In the genomic region with DNA sequence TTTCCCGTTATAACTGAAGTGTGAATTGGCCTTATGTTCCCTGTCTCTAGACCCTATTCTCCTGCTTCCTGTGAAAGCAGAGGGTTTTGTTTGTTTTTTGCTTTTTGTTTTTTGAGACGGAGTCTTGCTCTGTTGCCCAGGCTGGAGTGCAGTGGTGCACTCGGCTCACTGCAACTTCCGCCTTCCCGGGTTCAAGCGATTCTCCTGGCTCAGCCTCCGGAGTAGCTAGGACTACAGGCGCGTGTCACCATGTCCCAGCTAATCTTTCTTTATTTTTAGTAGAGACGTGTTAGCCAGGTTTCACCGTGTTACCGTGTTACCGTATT, we compare ENCODE assay signal across 8 cellular contexts. TPM values are rescaled to one million over a fixed set of nuclear protein-coding genes. Genes with fewer than 3 reads are reported as not detected.
DNase-seq lines count a peak whose midpoint lies in the region; ATAC-seq and TF ChIP-seq lines count a peak whose summit lies in the region.

No MANE protein-coding gene starts in this region.

- H3K27ac ChIP-seq in prostate gland: peak overlapping the region; percentile 81 to 84

- H3K9me3 ChIP-seq in ES-I3 (ENCODE audit: control insufficient read depth, insufficient read depth, low read length): no peaks in the 10 kb centered on the region
- H3K9me3 ChIP-seq in prostate gland: no peaks in the 10 kb centered on the region

- no peaks in the 10 kb centered on the region for H3K36me3 ChIP-seq in ES-I3 (ENCODE audit: insufficient read depth, low read length)
- H3K36me3 ChIP-seq in prostate gland: peaks cover 0 to 3% of the 10 kb centered on the region in 2 donors

- no peaks in the 10 kb centered on the region for H3K9me3 Mint-ChIP-seq in activated T-helper 17 cell treated with anti-CD3 and anti-CD28 coated beads, Interleukin-2, amount 50 U/mL, for 72 hours

- peaks cover 5% of the 10 kb centered on the region for H3K36me3 Mint-ChIP-seq in activated T-helper 17 cell treated with anti-CD3 and anti-CD28 coated beads, Interleukin-2, amount 50 U/mL, for 72 hours (ENCODE audit: low read depth)

- no peak overlapping the region for H3K27ac Mint-ChIP-seq in activated T-helper 17 cell treated with anti-CD3 and anti-CD28 coated beads, Interleukin-2, amount 50 U/mL, for 72 hours

- 21% methylated on average over 13 of the region's 13 CpGs for WGBS in prostate gland

- intact Hi-C loops in left ventricle myocardium superior (cut with micrococcal nuclease): no loop called here
- intact Hi-C loops in prostate gland (cut with DNase I): no loop called here

- peaks cover 4% of the 10 kb centered on the region for H3K4me1 Mint-ChIP-seq in activated T-helper 17 cell treated with anti-CD3 and anti-CD28 coated beads, Interleukin-2, amount 50 U/mL, for 72 hours

- TF ChIP-seq POLR2A in prostate gland (IDR thresholded peaks at IDR 0.05): no peak

- peak overlapping the region; percentile 39 to 44 for H3K4me3 ChIP-seq in prostate gland

- H3K27me3 ChIP-seq in prostate gland (replicated peaks; ENCODE audit: insufficient read depth): no peaks in the 10 kb centered on the region

- no peaks in the 10 kb centered on the region for H3K27me3 Mint-ChIP-seq in activated T-helper 17 cell treated with anti-CD3 and anti-CD28 coated beads, Interleukin-2, amount 50 U/mL, for 72 hours

- no peak for TF ChIP-seq CTCF in prostate gland (IDR thresholded peaks at IDR 0.05)

- ATAC-seq in activated T-helper 17 cell treated with anti-CD3 and anti-CD28 coated beads, Interleukin-2, amount 50 U/mL, for 72 hours (replicated peaks): no peak
- ATAC-seq in left ventricle myocardium superior (peak; percentile 63), GM21723 (IDR thresholded peaks at IDR 0.05; ENCODE audit: unreplicated experiment) (no peak)

- H3K9ac ChIP-seq in ES-I3 (ENCODE audit: low read depth, low read length): peak overlapping the region; percentile 78

- no peak for DNase-seq in left ventricle myocardium superior
- no peak for DNase-seq in prostate gland (ENCODE audit: low spot score)
- no peak for DNase-seq in C1 segment of cervical spinal cord (lab: John Stamatoyannopoulos, UW)
- DNase-seq in NCI-H187 treated with DMSO at 0.1 percent for 48 hours (lab: John Stamatoyannopoulos, UW): no peak
- no peak for DNase-seq in inferior parietal cortex (ENCODE audit: extremely low spot score)

- H3K4me1 ChIP-seq in ES-I3 (ENCODE audit: insufficient read depth, low read length) (no peaks in the 10 kb centered on the region; the same call in 1 of the 2 replicates), prostate gland (replicated peaks) (no peaks in the 10 kb centered on the region)

- H3K4me3 Mint-ChIP-seq in activated T-helper 17 cell treated with anti-CD3 and anti-CD28 coated beads, Interleukin-2, amount 50 U/mL, for 72 hours: peak overlapping the region; percentile 67

RNA-seq across cellular contexts. Expression of gene GNMT, which starts 0.7 kb away (rescaled TPM):
- under 1 TPM; 0.24 to 0.30 TPM for total RNA-seq in activated T-helper 17 cell treated with anti-CD3 and anti-CD28 coated beads, Interleukin-2, amount 50 U/mL, for 72 hours
- total RNA-seq in left ventricle myocardium superior (2.0 TPM), prostate gland (10 to 100 TPM; 14.7 to 85.9 TPM)

RNA-seq across cellular contexts. Expression of gene PEX6, which starts 19.1 kb away (rescaled TPM):
- 10 to 100 TPM in 1 of 2 donors, 1 to 10 TPM in 1; 9.6 to 16.4 TPM for total RNA-seq in activated T-helper 17 cell treated with anti-CD3 and anti-CD28 coated beads, Interleukin-2, amount 50 U/mL, for 72 hours
- 27.8 TPM for total RNA-seq in left ventricle myocardium superior
- total RNA-seq in prostate gland: 10 to 100 TPM; 23.9 to 57.9 TPM

RNA-seq across cellular contexts. Expression of gene PPP2R5D, which starts 24.5 kb away (rescaled TPM):
- 10 to 100 TPM; 55.8 to 62.5 TPM for total RNA-seq in activated T-helper 17 cell treated with anti-CD3 and anti-CD28 coated beads, Interleukin-2, amount 50 U/mL, for 72 hours
- total RNA-seq in left ventricle myocardium superior: 40.3 TPM
- 10 to 100 TPM; 55.1 to 95.9 TPM for total RNA-seq in prostate gland

RNA-seq across cellular contexts. Expression of gene CNPY3, which starts 30.6 kb away (rescaled TPM):
- 10 to 100 TPM; 28.5 to 30.5 TPM for total RNA-seq in activated T-helper 17 cell treated with anti-CD3 and anti-CD28 coated beads, Interleukin-2, amount 50 U/mL, for 72 hours
- total RNA-seq in left ventricle myocardium superior (19.5 TPM), prostate gland (10 to 100 TPM; 52.3 to 68.5 TPM)

RNA-seq across cellular contexts. Expression of gene PTCRA, which starts 44.0 kb away (rescaled TPM):
- not detected for total RNA-seq in activated T-helper 17 cell treated with anti-CD3 and anti-CD28 coated beads, Interleukin-2, amount 50 U/mL, for 72 hours
- total RNA-seq in left ventricle myocardium superior: not detected
- total RNA-seq in prostate gland: not detected
